13 cellular contexts compared by ENCODE assay signal in the genomic region with DNA sequence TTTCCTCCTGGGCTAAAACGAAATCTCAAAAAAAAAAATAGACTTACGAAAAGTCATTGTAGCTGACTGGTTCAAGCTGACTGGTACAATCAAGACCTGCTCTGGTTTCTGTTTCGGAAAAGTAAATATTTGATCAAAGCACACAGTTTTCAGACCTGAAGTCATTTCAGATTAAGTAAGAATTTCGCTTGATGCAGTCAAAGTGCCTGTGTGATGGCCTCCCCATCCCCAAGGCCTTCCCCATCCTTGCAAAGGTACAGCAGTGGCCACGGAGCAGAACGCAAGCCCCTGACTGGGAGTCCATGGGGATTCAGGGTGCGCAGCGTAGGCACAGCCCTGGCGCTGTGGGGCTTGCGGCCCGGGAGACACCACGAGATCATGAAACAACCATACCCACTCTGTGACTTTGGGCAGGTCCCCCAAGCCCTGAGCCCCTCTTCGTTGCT. TPM values are rescaled to one million over a fixed set of nuclear protein-coding genes. Genes with fewer than 3 reads are reported as not detected.
DNase-seq lines count a peak whose midpoint lies in the region; ATAC-seq, FAIRE-seq and TF ChIP-seq lines count a peak whose summit lies in the region.
"Had no signal": no experiment of that assay in that cellular context is flagged by ENCODE, and none has a peak within 500 bp of the region (broad histone marks: within the 10 kb centered on the region; RNA-seq: fewer than 3 reads in every experiment).

No MANE protein-coding gene starts in this region.

- H3K9me3 Mint-ChIP-seq in activated B cell treated with CpG ODN at 0.5 μM for 24 hours (no peaks in the 10 kb centered on the region), mesothelial cell of epicardium (no peaks in the 10 kb centered on the region)
- H3K9me3 Mint-ChIP-seq: activated T-helper 1 cell treated with anti-CD3 and anti-CD28 coated beads, Interleukin-12 subunit alpha, Interleukin-12 subunit beta, Interleukin-2, Interleukin-4 antibody, amounts not matched to agents 30 ng/mL and 10 ng/mL and 1 ng/mL, durations not matched to agents 14 hours and 24 hours and 36 hours; neural crest cell had no signal

- H3K36me3 Mint-ChIP-seq in activated B cell treated with CpG ODN at 0.5 μM for 24 hours (ENCODE audit: low read depth) (peaks cover 2% of the 10 kb centered on the region), mesothelial cell of epicardium (no peaks in the 10 kb centered on the region)

- FAIRE-seq in HTR-8/SVneo (lab: Jason Lieb, UNC): no peak
- FAIRE-seq: K562 had no signal

- H3K27ac ChIP-seq in C4-2B: peak overlapping the region; percentile 31; the same call in 1 of the 2 replicates
- H3K27ac ChIP-seq: GM23248 had no signal

- H3K27ac Mint-ChIP-seq in activated B cell treated with CpG ODN at 0.5 μM for 24 hours (peak overlapping the region; percentile 87), mesothelial cell of epicardium (peak overlapping the region; percentile 86)

- no peaks in the 10 kb centered on the region for H3K27me3 Mint-ChIP-seq in activated B cell treated with CpG ODN at 0.5 μM for 24 hours
- H3K27me3 Mint-ChIP-seq in mesothelial cell of epicardium (ENCODE audit: low read depth): no peaks in the 10 kb centered on the region

- intact Hi-C loops in activated B cell treated with CpG ODN at 0.5 μM for 24 hours (cut with micrococcal nuclease): no loop called here

- TF ChIP-seq CTCF in C4-2B (conservative IDR thresholded peaks at IDR 0.05) (no peak), activated B cell treated with CpG ODN at 0.5 μM for 24 hours (IDR thresholded peaks at IDR 0.05) (no peak), mesothelial cell of epicardium (IDR thresholded peaks at IDR 0.05; ENCODE audit: unreplicated experiment) (no peak)

- peak; percentile 47 for ATAC-seq in GM19467 (IDR thresholded peaks at IDR 0.05; ENCODE audit: unreplicated experiment)
- peak; percentile 22 for ATAC-seq in activated B cell treated with CpG ODN at 0.5 μM for 24 hours (ENCODE audit: low read depth)
- ATAC-seq in GM18909 (IDR thresholded peaks at IDR 0.05; ENCODE audit: poor library complexity, unreplicated experiment): no peak
- ATAC-seq in HG03565 (IDR thresholded peaks at IDR 0.05; ENCODE audit: unreplicated experiment): no peak
- ATAC-seq: K562 had no signal

- H3K4me1 Mint-ChIP-seq in activated B cell treated with CpG ODN at 0.5 μM for 24 hours (peaks cover 63% of the 10 kb centered on the region), mesothelial cell of epicardium (peaks cover 64% of the 10 kb centered on the region)

- DNase-seq in activated B cell treated with CpG ODN at 0.5 μM for 24 hours: no peak
- DNase-seq in mesothelial cell of epicardium (ENCODE audit: low spot score in 2 of 2, unreplicated experiment in 2 of 2): no peak
- DNase-seq in C1 segment of cervical spinal cord (lab: John Stamatoyannopoulos, UW): no peak
- DNase-seq in HTR-8/SVneo (ENCODE audit: insufficient read length, low spot score): no peak
- DNase-seq: Right ventricle myocardium superior had no signal

- no peak overlapping the region for H3K4me3 Mint-ChIP-seq in activated B cell treated with CpG ODN at 0.5 μM for 24 hours
- H3K4me3 Mint-ChIP-seq in mesothelial cell of epicardium: peak overlapping the region; percentile 18
- H3K4me3 Mint-ChIP-seq: neural crest cell had no signal

- CTCF ChIA-PET in activated B cell treated with CpG ODN at 0.5 μM for 24 hours (lab: Charles Lee): interaction anchor here (1.0 to 1.5 kb wide), 3 partner anchors 28 to 68 kb away, joined by 3 read pairs; no protein-coding TSS in a partner anchor

- POLR2A ChIA-PET in activated B cell treated with CpG ODN at 0.5 μM for 24 hours (lab: Charles Lee): interaction anchor here (0.9 to 1.8 kb wide), 4 partner anchors 11 to 88 kb away, joined by 3 to 7 read pairs (median 4); a partner anchor contains a TSS

RNA-seq across cellular contexts. Expression of a gene that starts 29.2 kb away (rescaled TPM):
- total RNA-seq in activated B cell treated with CpG ODN at 0.5 μM for 24 hours (12.1 and 13.8 TPM in 2 replicates), mesothelial cell of epicardium (34.5 to 39.4 TPM (median 35.9 TPM) in 3 replicates)

Comparison
In these comparisons a context has a peak if more than half of its experiments do, and no peak if none do; other contexts are left out.
1. ATAC-seq: peak in GM19467 (single experiment) and activated B cell treated with CpG ODN at 0.5 μM for 24 hours (single experiment); none in GM18909 (single experiment) and HG03565 (single experiment).